In the genomic region with DNA sequence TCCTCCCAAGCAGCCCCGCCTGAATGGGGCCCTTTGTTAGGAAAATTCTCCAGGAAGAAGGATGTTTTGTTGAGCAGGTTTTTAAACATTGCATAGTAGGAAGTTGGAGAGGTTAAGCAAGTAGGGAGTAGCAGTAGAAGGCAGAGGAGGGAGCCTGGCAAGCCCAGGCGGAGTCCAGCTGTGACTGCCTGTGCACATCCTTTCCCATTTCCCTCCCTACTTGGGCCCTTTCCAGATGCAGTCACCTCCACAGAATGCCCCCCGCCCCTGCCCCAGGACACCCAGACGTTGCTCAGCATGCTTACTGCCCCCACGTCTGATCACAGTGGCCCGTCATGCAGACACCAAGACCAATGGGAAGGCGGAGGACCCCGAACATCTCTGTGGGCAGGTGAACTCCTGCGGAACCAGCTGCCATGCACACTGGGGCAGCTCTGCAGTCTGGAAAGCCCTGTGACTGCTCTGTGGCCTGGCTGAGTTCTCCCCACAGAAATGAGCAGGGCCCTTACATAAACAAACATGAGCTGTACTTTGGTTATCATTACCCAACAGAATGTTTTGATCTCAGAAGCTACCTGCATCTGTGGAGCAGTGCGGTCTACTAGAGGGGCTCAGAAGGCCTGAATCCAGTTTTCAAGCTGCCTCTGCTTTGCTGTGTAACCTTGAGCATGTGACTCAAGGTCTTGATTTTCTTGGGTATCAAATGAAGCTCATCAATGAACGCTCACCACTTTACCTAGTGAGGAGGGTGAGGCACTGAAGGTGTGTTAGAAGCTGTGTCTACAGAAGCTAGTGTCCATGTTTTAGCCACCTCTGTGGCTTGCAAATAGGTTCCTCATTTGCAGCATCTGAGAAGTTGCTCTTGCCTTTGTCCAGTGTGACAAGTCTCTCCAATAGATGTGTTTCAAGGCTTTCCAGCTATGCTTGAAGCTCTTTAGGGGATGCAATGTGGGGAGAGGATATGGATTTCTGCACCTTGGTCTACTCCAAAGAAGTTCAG, we compare ENCODE assay signal across 14 cellular contexts.
A peak's percentile ranks its signal among the peaks of the same experiment; 100 is the strongest.
DNase-seq lines count a peak whose midpoint lies in the region; ATAC-seq and TF ChIP-seq lines count a peak whose summit lies in the region.
"Had no signal": no experiment of that assay in that cellular context is flagged by ENCODE, and none has a peak within 500 bp of the region (broad histone marks: within the 10 kb centered on the region; RNA-seq: fewer than 3 reads in every experiment).

No MANE protein-coding gene starts in this region.

- H3K4me3 ChIP-seq in HEK293 (ENCODE audit: low read depth, low read length) (no peak overlapping the region), astrocyte of the spinal cord (ENCODE audit: low read depth, low read length) (no peak overlapping the region), heart right ventricle (no peak overlapping the region), prostate gland (no peak overlapping the region)

- POLR2A ChIA-PET in HEK293 (lab: Yijun Ruan, JAX), result no interaction called here

- in situ Hi-C loops in astrocyte of the spinal cord (cut with HindIII; ENCODE audit: low sequenced_read_pairs), result no loop called here
- in situ Hi-C loops in G401 (cut with HindIII; ENCODE audit: low sequenced_read_pairs), result no loop called here

- CTCF ChIA-PET in HEK293 (lab: Yijun Ruan, JAX), result no interaction called here

- ATAC-seq in heart right ventricle (peak; percentile 54 to 85 (median 78)), GM19395 (IDR thresholded peaks at IDR 0.05; ENCODE audit: unreplicated experiment) (no peak), GM18519 (IDR thresholded peaks at IDR 0.05; ENCODE audit: low FRiP score, unreplicated experiment) (no peak)
- ATAC-seq: activated naive CD8-positive, alpha-beta T cell treated with anti-CD3 and anti-CD28 coated beads, Interleukin-2, amount 50 U/mL, for 24 hours had no signal

- H3K4me1 ChIP-seq in HEK293 (ENCODE audit: control insufficient read depth, insufficient read depth, low read length) (peaks cover 7% of the 10 kb centered on the region), heart right ventricle (peaks cover 0 to 80% (median 58%) of the 10 kb centered on the region in 9 donors), prostate gland (replicated peaks) (peaks cover 9% of the 10 kb centered on the region)

- no peak overlapping the region for H3K27ac ChIP-seq in HEK293 (ENCODE audit: extremely low read depth, low read depth, low read length)
- H3K27ac ChIP-seq in heart right ventricle, result peak overlapping the region in 9 of 10 donors; percentile 17 to 73 (median 53)
- peak overlapping the region; percentile 10 to 30 for H3K27ac ChIP-seq in prostate gland

- H3K9me3 ChIP-seq in HEK293 (ENCODE audit: control insufficient read depth, insufficient read depth, low read depth, low read length), result no peaks in the 10 kb centered on the region
- no peaks in the 10 kb centered on the region for H3K9me3 ChIP-seq in heart right ventricle
- no peaks in the 10 kb centered on the region for H3K9me3 ChIP-seq in prostate gland

- intact Hi-C loops in heart right ventricle (cut with DNase I), result loop anchor here in 1 of 10 donors (5.0 kb wide), 1 partner anchor 42 kb away; no protein-coding TSS in a partner anchor
- intact Hi-C loops in prostate gland (cut with DNase I), result no loop called here

- 62% methylated on average over 11 of the region's 11 CpGs for WGBS in heart right ventricle, 2 donors
- WGBS in prostate gland, result 51% methylated on average over 11 of the region's 11 CpGs

- peak; percentile 69 for DNase-seq in astrocyte of the spinal cord (ENCODE audit: low read depth, low spot score)
- DNase-seq in heart right ventricle, result peak; percentile 34 to 64
- DNase-seq in prostate gland (ENCODE audit: low spot score), result peak; percentile 23
- DNase-seq in G401 (ENCODE audit: low spot score), result no peak
- DNase-seq in pons (ENCODE audit: low spot score), result no peak
- DNase-seq: activated naive CD8-positive, alpha-beta T cell treated with anti-CD3 and anti-CD28 coated beads, Interleukin-2, amount 50 U/mL, for 24 hours; CD4-positive, alpha-beta memory T cell; effector CD4-positive, alpha-beta T cell; hypothalamus; MV-4-11; OCI-M1 had no signal

- TF ChIP-seq POLR2A in prostate gland (IDR thresholded peaks at IDR 0.05), result no peak

- TF ChIP-seq CTCF in HEK293 (tag by site-specific recombination; IDR thresholded peaks at IDR 0.05) (no peak), astrocyte of the spinal cord (IDR thresholded peaks at IDR 0.05; ENCODE audit: low read depth, low read length) (no peak), heart right ventricle (IDR thresholded peaks at IDR 0.05) (no peak), prostate gland (IDR thresholded peaks at IDR 0.05) (no peak)

- no peaks in the 10 kb centered on the region for H3K36me3 ChIP-seq in HEK293 (ENCODE audit: control insufficient read depth in 2 of 2, insufficient read depth in 1 of 2, low read length in 2 of 2)
- H3K36me3 ChIP-seq in heart right ventricle, result peaks cover 0 to 5% (median 0%) of the 10 kb centered on the region in 9 donors
- H3K36me3 ChIP-seq in prostate gland, result no peaks in the 10 kb centered on the region

- no peaks in the 10 kb centered on the region for H3K27me3 ChIP-seq in heart right ventricle
- H3K27me3 ChIP-seq in prostate gland (replicated peaks; ENCODE audit: insufficient read depth), result no peaks in the 10 kb centered on the region

TF ChIP-seq in HEK293, 187 proteins besides CTCF, POLR2A, EP300 and RAD21:
- TF ChIP-seq, protein P1, sequence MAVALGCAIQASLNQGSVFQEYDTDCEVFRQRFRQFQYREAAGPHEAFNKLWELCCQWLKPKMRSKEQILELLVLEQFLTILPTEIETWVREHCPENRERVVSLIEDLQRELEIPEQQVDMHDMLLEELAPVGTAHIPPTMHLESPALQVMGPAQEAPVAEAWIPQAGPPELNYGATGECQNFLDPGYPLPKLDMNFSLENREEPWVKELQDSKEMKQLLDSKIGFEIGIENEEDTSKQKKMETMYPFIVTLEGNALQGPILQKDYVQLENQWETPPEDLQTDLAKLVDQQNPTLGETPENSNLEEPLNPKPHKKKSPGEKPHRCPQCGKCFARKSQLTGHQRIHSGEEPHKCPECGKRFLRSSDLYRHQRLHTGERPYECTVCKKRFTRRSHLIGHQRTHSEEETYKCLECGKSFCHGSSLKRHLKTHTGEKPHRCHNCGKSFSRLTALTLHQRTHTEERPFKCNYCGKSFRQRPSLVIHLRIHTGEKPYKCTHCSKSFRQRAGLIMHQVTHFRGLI (tag by site-specific recombination; IDR thresholded peaks at IDR 0.05), result no peak
- TF ChIP-seq ZFHX2 (tag by site-specific recombination; conservative IDR thresholded peaks at IDR 0.05) (peak; percentile 36; the same call in 1 of the 2 replicates), PRDM1 (tag by site-specific recombination; IDR thresholded peaks at IDR 0.05) (no peak), ZNF704 (tag by site-specific recombination; IDR thresholded peaks at IDR 0.05) (no peak), ZIC2 (tag by site-specific recombination; IDR thresholded peaks at IDR 0.05) (peak; percentile 89), ZNF175 (tag by site-specific recombination; IDR thresholded peaks at IDR 0.05) (no peak), ZNF292 (tag by site-specific recombination; IDR thresholded peaks at IDR 0.05; ENCODE audit: borderline replicate concordance, low read depth) (no peak), FEZF1 (tag by site-specific recombination; IDR thresholded peaks at IDR 0.05) (peak; percentile 78), ZNF2 (tag by site-specific recombination; IDR thresholded peaks at IDR 0.05) (no peak), EGR2 (tag by site-specific recombination; IDR thresholded peaks at IDR 0.05; ENCODE audit: low read depth) (peak; percentile 11; the same call in 1 of the 2 replicates), REPIN1 (tag by site-specific recombination; IDR thresholded peaks at IDR 0.05; ENCODE audit: low read depth) (no peak), ZFP69B (tag by site-specific recombination; IDR thresholded peaks at IDR 0.05) (no peak), WT1 (tag by site-specific recombination; IDR thresholded peaks at IDR 0.05) (0 out of 2 replicates have a peak, but pooled peaks have one; percentile 49), ZNF830 (tag by site-specific recombination; IDR thresholded peaks at IDR 0.05; ENCODE audit: low read depth) (no peak)

Comparison
In these comparisons a context has a peak if more than half of its experiments do, and no peak if none do; other contexts are left out.
1. DNase-seq: peak in astrocyte of the spinal cord (single experiment), heart right ventricle (2 of 2) and prostate gland (single experiment); none in G401 (single experiment) and pons (single experiment).
2. ATAC-seq: peak in heart right ventricle (8 of 8); none in GM19395 (single experiment) and GM18519 (single experiment).